In the genomic region with DNA sequence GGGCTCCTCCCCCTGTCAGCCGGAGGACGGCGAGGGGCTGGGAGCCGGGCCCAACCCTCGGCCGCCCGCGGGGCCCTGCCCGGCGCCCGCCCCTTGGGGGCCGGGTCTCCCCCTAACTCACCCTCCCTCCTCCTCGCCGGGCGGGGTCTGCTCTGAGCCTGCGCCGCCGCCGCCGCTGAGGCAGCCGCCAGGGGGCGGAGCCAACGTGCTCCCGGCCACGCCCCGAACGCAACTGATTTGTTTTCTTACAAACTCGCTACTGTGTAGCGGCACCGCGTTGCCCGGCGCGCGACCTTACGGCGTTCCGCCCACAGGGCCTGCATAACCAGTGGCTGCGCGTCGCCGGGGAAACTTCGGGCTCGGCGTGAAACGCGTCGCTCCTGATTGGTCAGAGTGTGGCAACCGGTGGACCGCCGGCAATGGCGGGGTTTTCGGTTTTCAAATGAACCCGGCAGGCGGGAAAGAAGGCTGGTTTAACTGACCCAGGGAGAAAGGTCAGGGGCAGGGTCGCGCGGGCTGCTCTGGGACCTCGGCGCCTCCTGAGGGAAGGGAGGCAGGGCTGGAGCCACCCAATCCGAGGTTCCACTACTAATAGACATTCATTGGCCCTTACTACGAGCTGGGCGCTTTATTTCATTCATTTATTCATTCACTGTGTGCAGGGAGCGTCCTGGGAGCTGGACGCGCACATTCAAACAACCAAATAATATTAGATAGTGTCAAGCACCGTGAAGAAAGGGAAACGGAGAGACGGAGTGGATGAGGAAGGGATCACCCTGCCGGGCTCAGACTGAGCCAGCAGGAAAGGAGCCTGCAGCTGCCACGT, we compare ENCODE assay signal across 8 cellular contexts. TPM values are rescaled to one million over a fixed set of nuclear protein-coding genes. Genes with fewer than 3 reads are reported as not detected.
DNase-seq lines count a peak whose midpoint lies in the region; ATAC-seq lines count a peak whose summit lies in the region.

Gene CDKN2D, minus strand, starts transcription at position 154 of the 826 bp plus-strand sequence. CDS start 326 bp downstream, outside the sequence.

- H3K4ac ChIP-seq in mesenchymal stem cell (ENCODE audit: low read depth in 1 of 2, low read length in 2 of 2) = peak within 1 kb of the TSS in 1 of 2 experiments; percentile 87

- DNase-seq in COLO829 (ENCODE audit: low spot score) (peak; percentile 92), HT1080 (ENCODE audit: low read depth) (peak; percentile 99), NOMO-1 treated with DMSO at 0.1 percent for 48 hours (lab: John Stamatoyannopoulos, UW; ENCODE audit: unreplicated experiment) (peak; percentile 99), mesenchymal stem cell (peak; percentile 99)
- DNase-seq in activated CD8-positive, alpha-beta memory T cell treated with anti-CD3 and anti-CD28 coated beads for 4 hours (ENCODE audit: low read depth in 2 of 2) = peak; percentile 99
- DNase-seq in effector memory CD8-positive, alpha-beta T cell = peak; percentile 99 to 100 (median 100)
- DNase-seq in stimulated activated CD8-positive, alpha-beta memory T cell treated with anti-CD3 and anti-CD28 coated beads, Interleukin-12 subunit alpha, Interleukin-12 subunit beta, amount 100 ng/mL, for 4 hours (ENCODE audit: low read depth) = peak; percentile 99

- peak within 1 kb of the TSS; percentile 30 for H3K27ac ChIP-seq in mesenchymal stem cell (ENCODE audit: low read length, poor library complexity, severe bottlenecking)

- H3K4me3 Mint-ChIP-seq in effector memory CD8-positive, alpha-beta T cell = peak within 1 kb of the TSS; percentile 87 to 90

- peak within 1 kb of the TSS in 1 of 2 experiments; percentile 62 for H3K14ac ChIP-seq in mesenchymal stem cell (ENCODE audit: low read length in 2 of 2)

- no peak within 1 kb of the TSS for H2BK15ac ChIP-seq in mesenchymal stem cell (ENCODE audit: low read depth, poor library complexity, severe bottlenecking)

- peaks cover 39 to 51% of the 10 kb centered on the region in 2 donors for H3K4me1 Mint-ChIP-seq in effector memory CD8-positive, alpha-beta T cell (ENCODE audit: low read depth in 2 of 2)

- peaks cover 18% of the 10 kb centered on the region for H3K79me1 ChIP-seq in mesenchymal stem cell (replicated peaks; ENCODE audit: low read length, poor library complexity, severe bottlenecking)

- under 1% methylated on average over 67 of the region's 71 CpGs for WGBS in mesenchymal stem cell

- H2AFZ ChIP-seq in mesenchymal stem cell (ENCODE audit: low read depth, low read length) = peak within 1 kb of the TSS; percentile 93

- peak within 1 kb of the TSS; percentile 87 for H3K9ac ChIP-seq in mesenchymal stem cell (ENCODE audit: low read length)

- no peaks in the 10 kb centered on the region for H3K9me3 Mint-ChIP-seq in effector memory CD8-positive, alpha-beta T cell

- no peak within 1 kb of the TSS for H4K8ac ChIP-seq in mesenchymal stem cell (ENCODE audit: low read length)

- H2BK5ac ChIP-seq in mesenchymal stem cell (ENCODE audit: low read depth, low read length, poor library complexity, severe bottlenecking) = no peak within 1 kb of the TSS

- peak within 1 kb of the TSS in 1 of 2 experiments; percentile 49 for H2BK12ac ChIP-seq in mesenchymal stem cell (ENCODE audit: low read length in 2 of 2)

- no peak within 1 kb of the TSS for H2AK5ac ChIP-seq in mesenchymal stem cell (ENCODE audit: low read length, severe bottlenecking)

- H3K27ac Mint-ChIP-seq in effector memory CD8-positive, alpha-beta T cell = peak within 1 kb of the TSS; percentile 92 to 95

- peak within 1 kb of the TSS; percentile 16 to 94 for H3K18ac ChIP-seq in mesenchymal stem cell (ENCODE audit: low read depth in 1 of 2, low read length in 2 of 2)

- H3K23ac ChIP-seq in mesenchymal stem cell (ENCODE audit: low read length in 2 of 2) = no peak within 1 kb of the TSS

- peak within 1 kb of the TSS; percentile 85 to 94 for H3K4me3 ChIP-seq in mesenchymal stem cell (ENCODE audit: insufficient read depth in 1 of 2, low read depth in 1 of 2, low read length in 2 of 2)

- H3K36me3 ChIP-seq in mesenchymal stem cell (ENCODE audit: control insufficient read depth in 1 of 2, insufficient read depth in 2 of 2, low read depth in 1 of 2, low read length in 2 of 2) = peaks cover 0 to 2% of the 10 kb centered on the region in 2 experiments

- peak; percentile 54 for ATAC-seq in GM21360 (IDR thresholded peaks at IDR 0.05; ENCODE audit: unreplicated experiment)
- peak; percentile 67 for ATAC-seq in effector memory CD8-positive, alpha-beta T cell (replicated peaks)

- H3K4me1 ChIP-seq in mesenchymal stem cell (ENCODE audit: control insufficient read depth, insufficient read depth, low read depth, low read length) = peaks cover 27% of the 10 kb centered on the region

- peaks cover 52% of the 10 kb centered on the region for H3K36me3 Mint-ChIP-seq in effector memory CD8-positive, alpha-beta T cell (ENCODE audit: insufficient read depth)

- H3K4me2 ChIP-seq in mesenchymal stem cell (ENCODE audit: low read length, poor library complexity, severe bottlenecking) = peak within 1 kb of the TSS; percentile 97

- peak within 1 kb of the TSS; percentile 88 for H4K91ac ChIP-seq in mesenchymal stem cell (ENCODE audit: low read length)

- H3K27me3 Mint-ChIP-seq in effector memory CD8-positive, alpha-beta T cell = no peaks in the 10 kb centered on the region

- H2BK120ac ChIP-seq in mesenchymal stem cell (ENCODE audit: low read depth, low read length) = no peak within 1 kb of the TSS

- H3K9me3 ChIP-seq in mesenchymal stem cell (ENCODE audit: control insufficient read depth, low read length) = no peaks in the 10 kb centered on the region

- no peaks in the 10 kb centered on the region for H3K27me3 ChIP-seq in mesenchymal stem cell (ENCODE audit: control insufficient read depth in 1 of 2, insufficient read depth in 1 of 2, low read length in 2 of 2)

RNA-seq across cellular contexts. Expression of gene CDKN2D, which starts in this region (rescaled TPM):
- total RNA-seq in HT1080 (2014; rRNA removed; shearing (Covaris generic)) = 6.3 and 14.5 TPM in 2 replicates
- polyA plus RNA-seq in HT1080 (2015; cell fraction: cytosol; rRNA removed) = 25.5 TPM in 2 replicates
- polyA plus RNA-seq in HT1080 (2015; cell fraction: nucleus; rRNA removed) = 8.8 and 11.8 TPM in 2 replicates
- 6.9 TPM for polyA plus RNA-seq in mesenchymal stem cell (2013, experiment 1 of 2)
- polyA plus RNA-seq in mesenchymal stem cell (2013, experiment 2 of 2) = 6.6 TPM

Comparison
In these comparisons a context has a peak if more than half of its experiments do, and no peak if none do; other contexts are left out.
1. Peak in every context shown above with its lines: DNase-seq, ATAC-seq, H3K4me3 ChIP-seq and H3K27ac ChIP-seq.